10 cellular contexts compared by ENCODE assay signal in genomic region chr11:69080361-69080973, GRCh38. TPM values are rescaled to one million over a fixed set of nuclear protein-coding genes. Genes with fewer than 3 reads are reported as not detected.
A peak's percentile ranks its signal among the peaks of the same experiment; 100 is the strongest.
DNase-seq lines count a peak whose midpoint lies in the region; ATAC-seq lines count a peak whose summit lies in the region.
"Had no signal": no experiment of that assay in that cellular context is flagged by ENCODE, and none has a peak within 500 bp of the region (broad histone marks: within the 10 kb centered on the region; RNA-seq: fewer than 3 reads in every experiment).

No MANE protein-coding gene starts in this region.

- peak overlapping the region; percentile 86 for H3K27ac Mint-ChIP-seq in activated naive CD4-positive, alpha-beta T cell treated with anti-CD3 and anti-CD28 coated beads, Interleukin-2, amount 10 ng/mL, durations not matched to agents 7 days and 5 days
- peak overlapping the region; percentile 65 to 89 for H3K27ac Mint-ChIP-seq in stimulated activated naive CD8-positive, alpha-beta T cell treated with anti-CD3 and anti-CD28 coated beads, Interleukin-15, amount 100 ng/mL, for 72 hours

- peaks cover 29% of the 10 kb centered on the region for H3K4me1 Mint-ChIP-seq in activated naive CD4-positive, alpha-beta T cell treated with anti-CD3 and anti-CD28 coated beads, Interleukin-2, amount 10 ng/mL, durations not matched to agents 7 days and 5 days
- peaks cover 29% of the 10 kb centered on the region for H3K4me1 Mint-ChIP-seq in stimulated activated naive CD8-positive, alpha-beta T cell treated with anti-CD3 and anti-CD28 coated beads, Interleukin-15, amount 100 ng/mL, for 72 hours

- H3K4me3 Mint-ChIP-seq in activated naive CD4-positive, alpha-beta T cell treated with anti-CD3 and anti-CD28 coated beads, Interleukin-2, amount 10 ng/mL, durations not matched to agents 7 days and 5 days = no peak overlapping the region
- no peak overlapping the region for H3K4me3 Mint-ChIP-seq in stimulated activated naive CD8-positive, alpha-beta T cell treated with anti-CD3 and anti-CD28 coated beads, Interleukin-15, amount 100 ng/mL, for 72 hours

- H3K36me3 Mint-ChIP-seq in activated naive CD4-positive, alpha-beta T cell treated with anti-CD3 and anti-CD28 coated beads, Interleukin-2, amount 10 ng/mL, durations not matched to agents 7 days and 5 days = peaks cover 18% of the 10 kb centered on the region

- CTCF ChIA-PET in activated naive CD4-positive, alpha-beta T cell treated with anti-CD3 and anti-CD28 coated beads, Interleukin-2, amount 10 ng/mL, durations not matched to agents 7 days and 5 days (lab: Charles Lee) = no interaction called here

- ATAC-seq in esophagus mucosa = peak; percentile 55
- ATAC-seq in stimulated activated naive CD8-positive, alpha-beta T cell treated with anti-CD3 and anti-CD28 coated beads, Interleukin-15, amount 100 ng/mL, for 72 hours = peak; percentile 52

- H3K9me3 Mint-ChIP-seq in activated naive CD4-positive, alpha-beta T cell treated with anti-CD3 and anti-CD28 coated beads, Interleukin-2, amount 10 ng/mL, durations not matched to agents 7 days and 5 days = no peaks in the 10 kb centered on the region
- no peaks in the 10 kb centered on the region for H3K9me3 Mint-ChIP-seq in stimulated activated naive CD8-positive, alpha-beta T cell treated with anti-CD3 and anti-CD28 coated beads, Interleukin-15, amount 100 ng/mL, for 72 hours

- H3K27me3 Mint-ChIP-seq in activated naive CD4-positive, alpha-beta T cell treated with anti-CD3 and anti-CD28 coated beads, Interleukin-2, amount 10 ng/mL, durations not matched to agents 7 days and 5 days = no peaks in the 10 kb centered on the region
- H3K27me3 Mint-ChIP-seq in stimulated activated naive CD8-positive, alpha-beta T cell treated with anti-CD3 and anti-CD28 coated beads, Interleukin-15, amount 100 ng/mL, for 72 hours = no peaks in the 10 kb centered on the region

- peak; percentile 48 for DNase-seq in activated naive CD4-positive, alpha-beta T cell treated with anti-CD3 and anti-CD28 coated beads, Interleukin-2, amount 10 ng/mL, durations not matched to agents 7 days and 5 days
- no peak for DNase-seq in activated naive CD4-positive, alpha-beta T cell treated with anti-CD3 and anti-CD28 coated beads, Interleukin-2, amount 50 U/mL, for 16 hours
- DNase-seq in SW 1271 (lab: John Stamatoyannopoulos, UW) (peak; percentile 32 to 44), NCI-H748 treated with DMSO at 0.1 percent for 48 hours (lab: John Stamatoyannopoulos, UW) (no peak), epidermal melanocyte (ENCODE audit: insufficient read length, low spot score) (no peak)
- DNase-seq in stimulated activated naive CD8-positive, alpha-beta T cell treated with anti-CD3 and anti-CD28 coated beads, Interleukin-15, amount 100 ng/mL, for 72 hours = no peak
- no peak for DNase-seq in central memory CD4-positive, alpha-beta T cell
- DNase-seq: COR-L47, dermis blood vessel endothelial cell had no signal

RNA-seq across cellular contexts. Expression of gene TPCN2, which starts 31.7 kb away (rescaled TPM):
- total RNA-seq in esophagus mucosa = 6.6 TPM

Comparison
In these comparisons a context has a peak if more than half of its experiments do, and no peak if none do; other contexts are left out.
1. DNase-seq: peak in activated naive CD4-positive, alpha-beta T cell treated with anti-CD3 and anti-CD28 coated beads, Interleukin-2, amount 10 ng/mL, durations not matched to agents 7 days and 5 days (single experiment) and SW 1271 (2 of 2); none in activated naive CD4-positive, alpha-beta T cell treated with anti-CD3 and anti-CD28 coated beads, Interleukin-2, amount 50 U/mL, for 16 hours (single experiment), stimulated activated naive CD8-positive, alpha-beta T cell treated with anti-CD3 and anti-CD28 coated beads, Interleukin-15, amount 100 ng/mL, for 72 hours (0 of 2), NCI-H748 treated with DMSO at 0.1 percent for 48 hours (single experiment), central memory CD4-positive, alpha-beta T cell (single experiment) and epidermal melanocyte (single experiment).